ENCODE assay signal across 19 cellular contexts in genomic region chr10:130648807-130649206, GRCh38.
DNase-seq lines count a peak whose midpoint lies in the region; ATAC-seq and TF ChIP-seq lines count a peak whose summit lies in the region.
"Had no signal": no experiment of that assay in that cellular context is flagged by ENCODE, and none has a peak within 500 bp of the region (broad histone marks: within the 10 kb centered on the region; RNA-seq: fewer than 3 reads in every experiment).

No MANE protein-coding gene starts in this region.

- H3K18ac ChIP-seq in neuronal stem cell (ENCODE audit: low read length), result peak overlapping the region; percentile 53

- H2AK5ac ChIP-seq in neuronal stem cell (ENCODE audit: low read depth, low read length), result no peak overlapping the region

- H3K27ac Mint-ChIP-seq in stimulated activated effector memory CD8-positive, alpha-beta T cell treated with anti-CD3 and anti-CD28 coated beads, Interleukin-12 subunit alpha, Interleukin-12 subunit beta, amount 100 ng/mL, for 72 hours, result no peak overlapping the region
- H3K27ac Mint-ChIP-seq: B cell; CD4-positive, alpha-beta T cell; CD8-positive, alpha-beta T cell had no signal

- no peak overlapping the region for H3K4me2 ChIP-seq in neuronal stem cell (ENCODE audit: insufficient read depth, low read length, poor library complexity, severe bottlenecking)
- H3K4me2 ChIP-seq: A549; BLaER1 treated with 17β-estradiol and CSF1 and Interleukin-3, amounts not matched to agents 10 nM and 100 nM had no signal

- H3K4me1 Mint-ChIP-seq in stimulated activated effector memory CD8-positive, alpha-beta T cell treated with anti-CD3 and anti-CD28 coated beads, Interleukin-12 subunit alpha, Interleukin-12 subunit beta, amount 100 ng/mL, for 72 hours, result no peaks in the 10 kb centered on the region
- H3K4me1 Mint-ChIP-seq: B cell had no signal

- H3K4ac ChIP-seq in neuronal stem cell (ENCODE audit: low read length), result no peak overlapping the region

- no peak overlapping the region for H3K4me3 ChIP-seq in right atrium auricular region
- no peak overlapping the region for H3K4me3 ChIP-seq in neuronal stem cell (ENCODE audit: low read length in 2 of 2)
- H3K4me3 ChIP-seq: A549; BLaER1 treated with 17β-estradiol and CSF1 and Interleukin-3, amounts not matched to agents 10 nM and 100 nM had no signal

- H2AFZ ChIP-seq in neuronal stem cell (ENCODE audit: low read length), result no peak overlapping the region

- TF ChIP-seq CTCF in right atrium auricular region (IDR thresholded peaks at IDR 0.05), result no peak

- H3K14ac ChIP-seq in neuronal stem cell (ENCODE audit: low read length), result no peak overlapping the region

- no peak overlapping the region for H3K9ac ChIP-seq in neuronal stem cell (ENCODE audit: low read depth, low read length, poor library complexity)
- H3K9ac ChIP-seq: BLaER1 treated with 17β-estradiol and CSF1 and Interleukin-3, amounts not matched to agents 10 nM and 100 nM had no signal

- no peaks in the 10 kb centered on the region for H3K79me1 ChIP-seq in neuronal stem cell (ENCODE audit: low read depth, low read length)

- no peaks in the 10 kb centered on the region for H3K4me1 ChIP-seq in right atrium auricular region
- H3K4me1 ChIP-seq in neuronal stem cell (ENCODE audit: control insufficient read depth in 2 of 2, insufficient read depth in 1 of 2, low read depth in 1 of 2, low read length in 2 of 2), result no peaks in the 10 kb centered on the region
- H3K4me1 ChIP-seq: A549, Caco-2 had no signal

- H2BK120ac ChIP-seq in neuronal stem cell (ENCODE audit: low read depth, low read length), result no peak overlapping the region

- no peak overlapping the region for H4K8ac ChIP-seq in neuronal stem cell (ENCODE audit: low read depth, low read length)

- H3K9me3 ChIP-seq in right atrium auricular region (no peaks in the 10 kb centered on the region), neuronal stem cell (replicated peaks in 1 of 2; ENCODE audit: control insufficient read depth in 2 of 2, insufficient read depth in 1 of 2, low read depth in 1 of 2, low read length in 2 of 2) (no peaks in the 10 kb centered on the region)
- H3K9me3 ChIP-seq: A549 had no signal

- no peak overlapping the region for H3K27ac ChIP-seq in right atrium auricular region
- no peak overlapping the region for H3K27ac ChIP-seq in neuronal stem cell (replicated peaks; ENCODE audit: low read length)
- H3K27ac ChIP-seq: 22Rv1; A549; BLaER1 treated with 17β-estradiol and CSF1 and Interleukin-3, amounts not matched to agents 10 nM and 100 nM; C4-2B had no signal

- no peak overlapping the region for H2BK12ac ChIP-seq in neuronal stem cell (ENCODE audit: low read length)

- no peak overlapping the region for H2BK15ac ChIP-seq in neuronal stem cell (ENCODE audit: low read length)

- no peak overlapping the region for H4K91ac ChIP-seq in neuronal stem cell (ENCODE audit: low read depth, low read length, poor library complexity)

- no peak overlapping the region for H3K4me3 Mint-ChIP-seq in stimulated activated effector memory CD8-positive, alpha-beta T cell treated with anti-CD3 and anti-CD28 coated beads, Interleukin-12 subunit alpha, Interleukin-12 subunit beta, amount 100 ng/mL, for 72 hours
- H3K4me3 Mint-ChIP-seq: B cell; CD4-positive, alpha-beta T cell; CD8-positive, alpha-beta T cell had no signal

- no peaks in the 10 kb centered on the region for H3K36me3 ChIP-seq in right atrium auricular region
- no peaks in the 10 kb centered on the region for H3K36me3 ChIP-seq in neuronal stem cell (replicated peaks in 1 of 2; ENCODE audit: control insufficient read depth in 2 of 2, insufficient read depth in 2 of 2, low read length in 2 of 2)
- H3K36me3 ChIP-seq: BLaER1 treated with 17β-estradiol and CSF1 and Interleukin-3, amounts not matched to agents 10 nM and 100 nM had no signal

- no peaks in the 10 kb centered on the region for H3K27me3 ChIP-seq in right atrium auricular region
- H3K27me3 ChIP-seq in neuronal stem cell (ENCODE audit: control insufficient read depth in 3 of 3, insufficient read depth in 3 of 3, low read depth in 1 of 3, low read length in 3 of 3), result no peaks in the 10 kb centered on the region
- H3K27me3 ChIP-seq: BLaER1 treated with 17β-estradiol and CSF1 and Interleukin-3, amounts not matched to agents 10 nM and 100 nM had no signal

- WGBS in neuronal stem cell (ENCODE audit: extremely low coverage in 2 of 2, insufficient read length in 2 of 2, insufficient replicate concordance in 1 of 2), 2 donors, result no CpG with 5 or more reads among the region's 10 CpGs

- intact Hi-C loops in Right ventricle myocardium superior (cut with DNase I), result no loop called here

- no peak overlapping the region for H3K23ac ChIP-seq in neuronal stem cell (ENCODE audit: low read depth, low read length, poor library complexity)

- H2BK5ac ChIP-seq in neuronal stem cell (ENCODE audit: low read length), result no peak overlapping the region

- peaks cover 4% of the 10 kb centered on the region for H3K9me3 Mint-ChIP-seq in stimulated activated effector memory CD8-positive, alpha-beta T cell treated with anti-CD3 and anti-CD28 coated beads, Interleukin-12 subunit alpha, Interleukin-12 subunit beta, amount 100 ng/mL, for 72 hours
- H3K9me3 Mint-ChIP-seq: CD8-positive, alpha-beta T cell had no signal

- H3K36me3 Mint-ChIP-seq in stimulated activated effector memory CD8-positive, alpha-beta T cell treated with anti-CD3 and anti-CD28 coated beads, Interleukin-12 subunit alpha, Interleukin-12 subunit beta, amount 100 ng/mL, for 72 hours, result no peaks in the 10 kb centered on the region
- H3K36me3 Mint-ChIP-seq: CD8-positive, alpha-beta T cell had no signal

- DNase-seq in right atrium auricular region (ENCODE audit: low spot score) (peak; percentile 13), Right ventricle myocardium superior (no peak), neuronal stem cell (ENCODE audit: low spot score) (no peak), inferior parietal cortex (ENCODE audit: extremely low spot score) (no peak), hypothalamus (lab: John Stamatoyannopoulos, UW) (no peak)
- DNase-seq in stimulated activated effector memory CD8-positive, alpha-beta T cell treated with anti-CD3 and anti-CD28 coated beads, Interleukin-12 subunit alpha, Interleukin-12 subunit beta, amount 100 ng/mL, for 72 hours (ENCODE audit: low spot score in 2 of 2), result no peak
- DNase-seq: AML-193; Caco-2; Calu3; CD4-positive, alpha-beta T cell; CD8-positive, alpha-beta T cell; DMS79 treated with DMSO at 0.1 percent for 48 hours; GF-D8 had no signal

- ATAC-seq in Right ventricle myocardium superior (ENCODE audit: poor library complexity), result no peak
- ATAC-seq in stimulated activated effector memory CD8-positive, alpha-beta T cell treated with anti-CD3 and anti-CD28 coated beads, Interleukin-12 subunit alpha, Interleukin-12 subunit beta, amount 100 ng/mL, for 72 hours, result peak; percentile 37
- no peak for ATAC-seq in GM19455 (IDR thresholded peaks at IDR 0.05; ENCODE audit: unreplicated experiment)
- ATAC-seq: A549; CD8-positive, alpha-beta T cell had no signal
